ENCODE assay signal across 8 cellular contexts in the genomic region with DNA sequence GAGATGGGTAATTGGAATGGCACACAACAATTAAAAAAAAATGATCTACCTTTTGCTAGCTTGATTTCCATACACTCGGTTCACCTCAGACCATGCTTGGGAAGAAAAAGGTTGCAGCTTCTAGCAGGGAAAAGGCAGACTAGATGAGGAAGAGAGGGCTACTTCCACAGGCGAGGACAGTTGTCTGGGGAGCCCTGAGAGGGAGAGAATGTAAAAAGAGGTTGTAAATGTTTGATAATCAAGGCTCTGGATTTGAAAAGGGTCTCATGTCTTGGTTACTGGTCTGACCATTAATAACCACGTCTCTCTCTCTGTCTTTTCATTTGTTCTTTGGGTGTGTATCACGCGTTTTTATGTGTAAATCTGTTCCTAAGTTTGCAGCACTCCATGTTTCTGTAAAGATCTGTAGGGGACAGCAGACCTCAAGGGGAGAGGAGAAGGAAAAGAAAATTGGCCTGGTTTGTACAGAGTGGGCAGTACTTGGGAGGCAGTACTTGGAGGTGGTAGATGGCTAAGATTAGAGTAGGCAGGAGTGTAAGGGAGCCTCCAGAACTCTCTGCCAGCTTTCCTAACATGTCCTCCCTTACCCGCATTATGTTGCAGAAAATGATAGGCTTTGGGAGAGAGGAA. TPM values are rescaled to one million over a fixed set of nuclear protein-coding genes. Genes with fewer than 3 reads are reported as not detected.
DNase-seq lines count a peak whose midpoint lies in the region; TF ChIP-seq lines count a peak whose summit lies in the region.

No MANE protein-coding gene starts in this region.

- H3K27me3 ChIP-seq in H9 (ENCODE audit: insufficient read depth, low read length) (no peaks in the 10 kb centered on the region), mesendoderm (ENCODE audit: insufficient read depth, low read length, poor library complexity) (no peaks in the 10 kb centered on the region)

- H3K4me1 Mint-ChIP-seq in H9: peaks cover 6 to 8% of the 10 kb centered on the region in 2 experiments; a peak in 2 of 4 replicates
- H3K4me1 Mint-ChIP-seq in dendritic cell treated with granulocyte-macrophage colony-stimulating factor and Interleukin-4, amounts not matched to agents 40 ng/mL and 50 ng/mL, for 4 days (ENCODE audit: low read depth): peaks cover 28% of the 10 kb centered on the region

- no peak overlapping the region for H2BK15ac ChIP-seq in H9 (ENCODE audit: low read depth, low read length)
- H2BK15ac ChIP-seq in mesendoderm (replicated peaks; ENCODE audit: low read depth): no peak overlapping the region

- H3K14ac ChIP-seq in H9 (ENCODE audit: insufficient read depth, low read length): no peak overlapping the region

- H3K27me3 Mint-ChIP-seq in H9 (ENCODE audit: low read depth): no peaks in the 10 kb centered on the region; the same call in 1 of the 2 replicates
- peaks cover 3% of the 10 kb centered on the region for H3K27me3 Mint-ChIP-seq in dendritic cell treated with granulocyte-macrophage colony-stimulating factor and Interleukin-4, amounts not matched to agents 40 ng/mL and 50 ng/mL, for 4 days

- peaks cover 14 to 26% (median 22%) of the 10 kb centered on the region in 3 experiments for H3K36me3 Mint-ChIP-seq in H9 (ENCODE audit: insufficient read depth in 1 of 3, low read depth in 3 of 3)
- H3K36me3 Mint-ChIP-seq in dendritic cell treated with granulocyte-macrophage colony-stimulating factor and Interleukin-4, amounts not matched to agents 40 ng/mL and 50 ng/mL, for 4 days (ENCODE audit: low read depth): peaks cover 32% of the 10 kb centered on the region

- no peak overlapping the region for H2BK20ac ChIP-seq in H9 (ENCODE audit: low read depth, low read length, poor library complexity, severe bottlenecking)

- DNase-seq in GM03348 (ENCODE audit: low spot score) (peak; percentile 14), H9 (no peak), NCI-H82 (lab: John Stamatoyannopoulos, UW) (peak; percentile 16), mesendoderm (peak; percentile 15), SHP77 treated with DMSO at 0.1 percent for 48 hours (lab: John Stamatoyannopoulos, UW) (no peak), middle frontal gyrus (ENCODE audit: extremely low spot score, low spot score) (no peak)

- no peak overlapping the region for H2BK5ac ChIP-seq in H9 (ENCODE audit: insufficient read length, low read length)
- no peak overlapping the region for H2BK5ac ChIP-seq in mesendoderm (ENCODE audit: low read length)

- H3K4me3 ChIP-seq in mesendoderm (ENCODE audit: low read length): peak overlapping the region; percentile 68
- peak overlapping the region; percentile 64 for H3K4me3 ChIP-seq in urinary bladder (ENCODE audit: low read depth, low read length)

- no peak overlapping the region for H4K8ac ChIP-seq in H9 (replicated peaks; ENCODE audit: insufficient read length, low read depth, low read length)
- no peak overlapping the region for H4K8ac ChIP-seq in mesendoderm (ENCODE audit: low read depth, low read length)

- H3K9me3 Mint-ChIP-seq in H9: peaks cover 54 to 71% of the 10 kb centered on the region in 2 experiments
- no peaks in the 10 kb centered on the region for H3K9me3 Mint-ChIP-seq in dendritic cell treated with granulocyte-macrophage colony-stimulating factor and Interleukin-4, amounts not matched to agents 40 ng/mL and 50 ng/mL, for 4 days

- H4K91ac ChIP-seq in H9 (ENCODE audit: insufficient read length, low read depth, low read length): no peak overlapping the region

- H2BK120ac ChIP-seq in H9 (ENCODE audit: low read depth, low read length, poor library complexity, severe bottlenecking) (no peak overlapping the region), mesendoderm (ENCODE audit: low read depth, low read length) (no peak overlapping the region)

- H3K56ac ChIP-seq in H9 (ENCODE audit: insufficient read length, low read depth, low read length): no peak overlapping the region
- H3K56ac ChIP-seq in mesendoderm (ENCODE audit: low read length): peak overlapping the region; percentile 83

- peak overlapping the region; percentile 98 for H3K4me3 Mint-ChIP-seq in H9
- H3K4me3 Mint-ChIP-seq in dendritic cell treated with granulocyte-macrophage colony-stimulating factor and Interleukin-4, amounts not matched to agents 40 ng/mL and 50 ng/mL, for 4 days: peak overlapping the region; percentile 100

- H2AK5ac ChIP-seq in H9 (ENCODE audit: insufficient read length, low read length) (no peak overlapping the region), mesendoderm (ENCODE audit: low read length) (no peak overlapping the region)

- no peak overlapping the region for H3T11ph ChIP-seq in H9 (ENCODE audit: low read length)

- no peaks in the 10 kb centered on the region for H3K79me2 ChIP-seq in H9 (ENCODE audit: insufficient read depth, low read length)
- H3K79me2 ChIP-seq in mesendoderm (ENCODE audit: control insufficient read depth, insufficient read depth, low read length): peaks cover 5% of the 10 kb centered on the region

- peak overlapping the region; percentile 94 for H3K9ac ChIP-seq in H9 (ENCODE audit: extremely low read depth, insufficient read length, low read length)
- H3K9ac ChIP-seq in mesendoderm (ENCODE audit: low read length): peak overlapping the region; percentile 68

- H3K4me1 ChIP-seq in H9 (ENCODE audit: insufficient read depth, low read length): no peaks in the 10 kb centered on the region
- H3K4me1 ChIP-seq in mesendoderm (ENCODE audit: control insufficient read depth, low read depth, low read length): no peaks in the 10 kb centered on the region
- no peaks in the 10 kb centered on the region for H3K4me1 ChIP-seq in urinary bladder (ENCODE audit: insufficient read depth)

- peak overlapping the region in 2 of 3 experiments; percentile 98 to 99; a peak in 4 of 7 replicates for H3K27ac Mint-ChIP-seq in H9
- H3K27ac Mint-ChIP-seq in dendritic cell treated with granulocyte-macrophage colony-stimulating factor and Interleukin-4, amounts not matched to agents 40 ng/mL and 50 ng/mL, for 4 days: peak overlapping the region; percentile 98

- intact Hi-C loops in dendritic cell treated with granulocyte-macrophage colony-stimulating factor and Interleukin-4, amounts not matched to agents 40 ng/mL and 50 ng/mL, for 4 days (cut with micrococcal nuclease): loop anchor here (10.0 kb wide), 1 partner anchor 55 kb away; a partner anchor contains a TSS

- H3K23me2 ChIP-seq in H9 (ENCODE audit: insufficient read length, low read depth, low read length, poor library complexity, severe bottlenecking): no peaks in the 10 kb centered on the region

- WGBS in H9 (ENCODE audit: extremely low coverage, insufficient read length, low lambda C conversion rate): no CpG with 5 or more reads among the region's 6 CpGs
- WGBS in mesendoderm (ENCODE audit: extremely low coverage, insufficient coverage, low lambda C conversion rate): no CpG with 5 or more reads among the region's 6 CpGs
- WGBS in urinary bladder: 4% methylated on average over 6 of the region's 6 CpGs

- H3K23ac ChIP-seq in H9 (ENCODE audit: insufficient read length, low read depth, low read length) (no peak overlapping the region), mesendoderm (ENCODE audit: low read length) (no peak overlapping the region)

- H3K4ac ChIP-seq in H9 (ENCODE audit: low read depth, low read length) (no peak overlapping the region), mesendoderm (ENCODE audit: low read depth, low read length) (no peak overlapping the region)

- no peak overlapping the region for H3K27ac ChIP-seq in H9 (ENCODE audit: insufficient read length, low read depth, low read length)
- H3K27ac ChIP-seq in mesendoderm (ENCODE audit: low read depth, low read length): no peak overlapping the region
- peak overlapping the region; percentile 71 for H3K27ac ChIP-seq in urinary bladder (ENCODE audit: low read depth)

- H4K5ac ChIP-seq in H9 (ENCODE audit: insufficient read length, low read depth, low read length): no peak overlapping the region
- no peak overlapping the region for H4K5ac ChIP-seq in mesendoderm (ENCODE audit: low read length)

- H3K9me3 ChIP-seq in H9 (ENCODE audit: control insufficient read depth, low read depth, low read length): peaks cover 51% of the 10 kb centered on the region

- H3K4me2 ChIP-seq in H9 (ENCODE audit: insufficient read depth, insufficient read length, low read length) (peak overlapping the region; percentile 51), mesendoderm (ENCODE audit: low read length) (peak overlapping the region; percentile 61)

- H3K36me3 ChIP-seq in mesendoderm (ENCODE audit: control insufficient read depth, insufficient read depth, low read length) (no peaks in the 10 kb centered on the region), urinary bladder (ENCODE audit: insufficient read depth) (no peaks in the 10 kb centered on the region)

- no peak for TF ChIP-seq CTCF in H9 (conservative IDR thresholded peaks at IDR 0.05)

- H3K18ac ChIP-seq in H9 (ENCODE audit: insufficient read length, low read depth, low read length) (no peak overlapping the region), mesendoderm (ENCODE audit: low read length) (no peak overlapping the region)

- H3K79me1 ChIP-seq in H9 (ENCODE audit: insufficient read depth, low read depth, low read length, poor library complexity, severe bottlenecking) (no peaks in the 10 kb centered on the region), mesendoderm (ENCODE audit: low read length) (no peaks in the 10 kb centered on the region)

- no peaks in the 10 kb centered on the region for H4K20me1 ChIP-seq in H9 (ENCODE audit: control insufficient read depth, insufficient read depth, insufficient read length)

- H2BK12ac ChIP-seq in H9 (ENCODE audit: insufficient read length, low read depth, low read length): no peak overlapping the region

- H2AFZ ChIP-seq in H9 (ENCODE audit: low read length): no peak overlapping the region

RNA-seq across cellular contexts. Expression of a gene that starts 0.8 kb away (rescaled TPM):
- total RNA-seq in H9 (2021): 14.6 and 17.7 TPM in 2 replicates
- polyA plus RNA-seq in mesendoderm (2013, experiment 1 of 2): 14.0 TPM
- polyA plus RNA-seq in mesendoderm (2013, experiment 2 of 2): 14.6 TPM
- 24.3 TPM for total RNA-seq in urinary bladder
- 11.7 TPM for polyA plus RNA-seq in urinary bladder

RNA-seq across cellular contexts. Expression of a gene that starts 51.2 kb away (rescaled TPM):
- total RNA-seq in H9 (2021) (2.4 and 3.2 TPM in 2 replicates), urinary bladder (32.0 TPM)
- polyA plus RNA-seq in mesendoderm (2013, experiment 1 of 2): 1.0 TPM
- 0.98 TPM for polyA plus RNA-seq in mesendoderm (2013, experiment 2 of 2)
- 21.5 TPM for polyA plus RNA-seq in urinary bladder

Comparison
In these comparisons a context has a peak if more than half of its experiments do, and no peak if none do; other contexts are left out.
1. DNase-seq: peak in GM03348 (single experiment), NCI-H82 (single experiment) and mesendoderm (single experiment); none in H9 (single experiment), SHP77 treated with DMSO at 0.1 percent for 48 hours (single experiment) and middle frontal gyrus (single experiment).